Comparison of ENCODE assay signal across 28 cellular contexts in genomic region chr4:184312126-184312525, GRCh38.
DNase-seq lines count a peak whose midpoint lies in the region; ATAC-seq and TF ChIP-seq lines count a peak whose summit lies in the region.
"Had no signal": no experiment of that assay in that cellular context is flagged by ENCODE, and none has a peak within 500 bp of the region (broad histone marks: within the 10 kb centered on the region; RNA-seq: fewer than 3 reads in every experiment).

No MANE protein-coding gene starts in this region.

- peak overlapping the region; percentile 91 for H3K27ac Mint-ChIP-seq in activated CD8-positive, alpha-beta memory T cell treated with anti-CD3 and anti-CD28 coated beads, Interleukin-2, amount 10 ng/mL, durations not matched to agents 7 days and 5 days
- peak overlapping the region; percentile 5 for H3K27ac Mint-ChIP-seq in activated naive CD8-positive, alpha-beta T cell
- peak overlapping the region; percentile 74 for H3K27ac Mint-ChIP-seq in stimulated activated effector memory CD8-positive, alpha-beta T cell treated with anti-CD3 and anti-CD28 coated beads, Interleukin-12 subunit alpha, Interleukin-12 subunit beta, amount 100 ng/mL, for 72 hours
- no peak overlapping the region for H3K27ac Mint-ChIP-seq in osteocyte (ENCODE audit: unreplicated experiment)
- H3K27ac Mint-ChIP-seq: activated CD4-positive, alpha-beta T cell treated with anti-CD3 and anti-CD28 coated beads, Interleukin-2, amount 10 ng/mL, durations not matched to agents 7 days and 5 days; CD4-positive, alpha-beta T cell had no signal

- no peak overlapping the region for H3K4me3 Mint-ChIP-seq in activated CD8-positive, alpha-beta memory T cell treated with anti-CD3 and anti-CD28 coated beads, Interleukin-2, amount 10 ng/mL, durations not matched to agents 7 days and 5 days
- H3K4me3 Mint-ChIP-seq in activated naive CD8-positive, alpha-beta T cell = no peak overlapping the region
- no peak overlapping the region for H3K4me3 Mint-ChIP-seq in stimulated activated effector memory CD8-positive, alpha-beta T cell treated with anti-CD3 and anti-CD28 coated beads, Interleukin-12 subunit alpha, Interleukin-12 subunit beta, amount 100 ng/mL, for 72 hours
- H3K4me3 Mint-ChIP-seq in osteocyte (ENCODE audit: unreplicated experiment) = no peak overlapping the region
- H3K4me3 Mint-ChIP-seq: activated CD4-positive, alpha-beta T cell treated with anti-CD3 and anti-CD28 coated beads, Interleukin-2, amount 10 ng/mL, durations not matched to agents 7 days and 5 days; CD4-positive, alpha-beta T cell had no signal

- CTCF ChIA-PET in activated CD8-positive, alpha-beta memory T cell treated with anti-CD3 and anti-CD28 coated beads, Interleukin-2, amount 10 ng/mL, durations not matched to agents 7 days and 5 days (lab: Charles Lee) = interaction anchor here (0.9 to 2.3 kb wide), 4 partner anchors 20 to 105 kb away, joined by 3 to 7 read pairs (median 4); no protein-coding TSS in a partner anchor

- no peaks in the 10 kb centered on the region for H3K9me3 Mint-ChIP-seq in activated CD8-positive, alpha-beta memory T cell treated with anti-CD3 and anti-CD28 coated beads, Interleukin-2, amount 10 ng/mL, durations not matched to agents 7 days and 5 days (ENCODE audit: low read depth)
- no peaks in the 10 kb centered on the region for H3K9me3 Mint-ChIP-seq in activated naive CD8-positive, alpha-beta T cell (ENCODE audit: low read depth)
- H3K9me3 Mint-ChIP-seq in stimulated activated effector memory CD8-positive, alpha-beta T cell treated with anti-CD3 and anti-CD28 coated beads, Interleukin-12 subunit alpha, Interleukin-12 subunit beta, amount 100 ng/mL, for 72 hours = no peaks in the 10 kb centered on the region
- no peaks in the 10 kb centered on the region for H3K9me3 Mint-ChIP-seq in osteocyte (ENCODE audit: unreplicated experiment)
- H3K9me3 Mint-ChIP-seq: activated CD4-positive, alpha-beta T cell treated with anti-CD3 and anti-CD28 coated beads, Interleukin-2, amount 10 ng/mL, durations not matched to agents 7 days and 5 days; CD4-positive, alpha-beta T cell had no signal

- no peaks in the 10 kb centered on the region for H3K27me3 Mint-ChIP-seq in activated CD8-positive, alpha-beta memory T cell treated with anti-CD3 and anti-CD28 coated beads, Interleukin-2, amount 10 ng/mL, durations not matched to agents 7 days and 5 days
- no peaks in the 10 kb centered on the region for H3K27me3 Mint-ChIP-seq in activated naive CD8-positive, alpha-beta T cell
- H3K27me3 Mint-ChIP-seq in osteocyte (ENCODE audit: unreplicated experiment) = peaks cover 2% of the 10 kb centered on the region
- H3K27me3 Mint-ChIP-seq: activated CD4-positive, alpha-beta T cell treated with anti-CD3 and anti-CD28 coated beads, Interleukin-2, amount 10 ng/mL, durations not matched to agents 7 days and 5 days; CD4-positive, alpha-beta T cell had no signal

- no peak for ATAC-seq in activated CD8-positive, alpha-beta memory T cell treated with anti-CD3 and anti-CD28 coated beads, Interleukin-2, amount 10 ng/mL, durations not matched to agents 7 days and 5 days
- ATAC-seq in stimulated activated effector memory CD8-positive, alpha-beta T cell treated with anti-CD3 and anti-CD28 coated beads, Interleukin-12 subunit alpha, Interleukin-12 subunit beta, amount 100 ng/mL, for 72 hours = no peak
- ATAC-seq in GM21515 (IDR thresholded peaks at IDR 0.05; ENCODE audit: unreplicated experiment) = no peak

- TF ChIP-seq POLR2A in GM19193 (IDR thresholded peaks at IDR 0.05; ENCODE audit: extremely low read depth, insufficient read depth, insufficient read length) = peak; percentile 37

- DNase-seq in activated CD8-positive, alpha-beta memory T cell treated with anti-CD3 and anti-CD28 coated beads, Interleukin-2, amount 10 ng/mL, durations not matched to agents 7 days and 5 days = no peak
- DNase-seq in activated CD8-positive, alpha-beta memory T cell treated with anti-CD3 and anti-CD28 coated beads, Interleukin-2, amount 50 U/mL, for 4 hours = no peak
- DNase-seq in stimulated activated effector memory CD8-positive, alpha-beta T cell treated with anti-CD3 and anti-CD28 coated beads, Interleukin-12 subunit alpha, Interleukin-12 subunit beta, amount 100 ng/mL, for 72 hours (ENCODE audit: low spot score in 2 of 2) = peak in 1 of 2 donors; percentile 43
- DNase-seq in osteocyte (ENCODE audit: extremely low spot score, unreplicated experiment) (no peak), NCI-H2107 treated with DMSO at 0.1 percent for 48 hours (lab: John Stamatoyannopoulos, UW; ENCODE audit: unreplicated experiment) (no peak)
- DNase-seq: activated CD4-positive, alpha-beta T cell treated with anti-CD3 and anti-CD28 coated beads, Interleukin-2, amount 10 ng/mL, durations not matched to agents 7 days and 5 days; activated naive CD4-positive, alpha-beta T cell treated with anti-CD3 and anti-CD28 coated beads, Interleukin-2, amount 50 U/mL, for 16 hours; anterior cingulate cortex; CD4-positive, alpha-beta T cell; DND-41; effector CD4-positive, alpha-beta T cell; HCEC 1CT; hypothalamus; Kasumi-1; NCI-H1436; NCI-H2081 treated with DMSO at 0.1 percent for 48 hours; NCI-H226; NCI-H69; pancreas; right cardiac atrium; SHP77; T1000; thyroid gland; uterus; WERI-Rb-1 had no signal

- H3K4me1 Mint-ChIP-seq in activated CD8-positive, alpha-beta memory T cell treated with anti-CD3 and anti-CD28 coated beads, Interleukin-2, amount 10 ng/mL, durations not matched to agents 7 days and 5 days = peaks cover 71% of the 10 kb centered on the region
- H3K4me1 Mint-ChIP-seq in activated naive CD8-positive, alpha-beta T cell (ENCODE audit: low read depth) = peaks cover 38% of the 10 kb centered on the region
- peaks cover 73% of the 10 kb centered on the region for H3K4me1 Mint-ChIP-seq in stimulated activated effector memory CD8-positive, alpha-beta T cell treated with anti-CD3 and anti-CD28 coated beads, Interleukin-12 subunit alpha, Interleukin-12 subunit beta, amount 100 ng/mL, for 72 hours
- no peaks in the 10 kb centered on the region for H3K4me1 Mint-ChIP-seq in osteocyte (ENCODE audit: unreplicated experiment)

- TF ChIP-seq CTCF in osteocyte (IDR thresholded peaks at IDR 0.05) = no peak

- no peaks in the 10 kb centered on the region for H3K36me3 Mint-ChIP-seq in activated CD8-positive, alpha-beta memory T cell treated with anti-CD3 and anti-CD28 coated beads, Interleukin-2, amount 10 ng/mL, durations not matched to agents 7 days and 5 days
- no peaks in the 10 kb centered on the region for H3K36me3 Mint-ChIP-seq in activated naive CD8-positive, alpha-beta T cell
- H3K36me3 Mint-ChIP-seq in stimulated activated effector memory CD8-positive, alpha-beta T cell treated with anti-CD3 and anti-CD28 coated beads, Interleukin-12 subunit alpha, Interleukin-12 subunit beta, amount 100 ng/mL, for 72 hours = peaks cover 6% of the 10 kb centered on the region
- no peaks in the 10 kb centered on the region for H3K36me3 Mint-ChIP-seq in osteocyte (ENCODE audit: unreplicated experiment)
